ENCODE assay signal across 8 cellular contexts in the genomic region with DNA sequence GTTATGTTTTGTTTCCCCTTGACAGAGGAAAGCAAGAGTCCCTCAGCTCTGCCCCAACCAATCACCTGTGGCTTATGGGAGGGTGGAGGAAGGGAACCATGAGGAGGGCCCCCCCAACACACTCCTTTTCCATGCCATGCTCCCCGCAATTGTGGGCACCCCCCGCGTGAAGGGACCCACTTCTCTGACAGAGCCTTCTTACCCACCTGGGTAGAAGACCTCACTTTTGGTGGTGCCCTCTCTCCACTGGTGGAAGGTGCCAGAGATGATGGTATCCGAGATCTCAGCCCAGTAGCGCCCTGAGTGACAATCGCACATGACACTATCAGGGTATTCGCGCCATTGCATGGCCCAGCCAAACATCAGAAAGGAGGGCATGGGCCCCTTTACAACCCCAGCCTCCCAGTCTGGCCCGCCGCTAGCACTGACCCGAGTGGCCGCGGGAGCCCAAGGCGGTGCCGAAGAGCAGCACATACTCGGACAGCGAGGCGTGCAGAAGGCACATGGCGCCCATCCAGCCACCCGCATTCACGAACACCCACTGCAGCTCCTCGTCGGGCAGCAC. TPM values are rescaled to one million over a fixed set of nuclear protein-coding genes. Genes with fewer than 3 reads are reported as not detected.
DNase-seq lines count a peak whose midpoint lies in the region; ATAC-seq, FAIRE-seq and TF ChIP-seq lines count a peak whose summit lies in the region.

No MANE protein-coding gene starts in this region.

- no peak for FAIRE-seq in kidney (lab: Jason Lieb, UNC)

- no peak for TF ChIP-seq CTCF in GM12865 (IDR thresholded peaks at IDR 0.05; ENCODE audit: insufficient read depth, low read depth, low read length, missing control alignments)
- TF ChIP-seq CTCF in kidney (IDR thresholded peaks at IDR 0.05; ENCODE audit: borderline replicate concordance, extremely low read depth, insufficient read depth), result no peak

- DNase-seq in GM12865 (ENCODE audit: low read depth), result peak; percentile 32
- peak; percentile 6 for DNase-seq in HT-29 (ENCODE audit: low spot score)
- DNase-seq in adipocyte (ENCODE audit: low read depth), result no peak
- DNase-seq in kidney, result no peak
- DNase-seq in DMS79 treated with DMSO at 0.1 percent for 48 hours (lab: John Stamatoyannopoulos, UW), result no peak
- DNase-seq in NCI-H1930 (lab: John Stamatoyannopoulos, UW), result no peak

- H3K27me3 ChIP-seq in adipocyte (replicated peaks; ENCODE audit: control insufficient read depth, insufficient read depth, low read length), result no peaks in the 10 kb centered on the region
- H3K27me3 ChIP-seq in subcutaneous abdominal adipose tissue (ENCODE audit: control insufficient read depth in 5 of 5, insufficient read depth in 4 of 5, low read length in 5 of 5), result no peaks in the 10 kb centered on the region

- H3K4me1 ChIP-seq in adipocyte (ENCODE audit: control insufficient read depth, insufficient read depth, low read length) (peaks cover 37% of the 10 kb centered on the region), kidney (ENCODE audit: control insufficient read depth in 1 of 2, insufficient read depth in 1 of 2, low read depth in 1 of 2, low read length in 2 of 2) (peaks cover 2 to 21% of the 10 kb centered on the region in 2 donors), subcutaneous abdominal adipose tissue (ENCODE audit: control insufficient read depth in 5 of 5, insufficient read depth in 5 of 5, low read length in 5 of 5) (peaks cover 2 to 26% (median 25%) of the 10 kb centered on the region in 5 donors)

- H3K36me3 ChIP-seq in adipocyte (ENCODE audit: control insufficient read depth, insufficient read depth, low read length, severe bottlenecking) (peaks cover 10% of the 10 kb centered on the region), kidney (ENCODE audit: control insufficient read depth in 1 of 2, insufficient read depth in 2 of 2, low read length in 2 of 2) (peaks cover 2 to 7% of the 10 kb centered on the region in 2 donors), subcutaneous abdominal adipose tissue (ENCODE audit: control insufficient read depth in 5 of 5, insufficient read depth in 5 of 5, low read length in 5 of 5) (peaks cover 0 to 10% (median 8%) of the 10 kb centered on the region in 5 donors)

- peak overlapping the region; percentile 93 for H3K4me3 ChIP-seq in GM12865 (ENCODE audit: low read depth, low read length)
- H3K4me3 ChIP-seq in adipocyte (ENCODE audit: low read length), result peak overlapping the region; percentile 90
- peak overlapping the region; percentile 73 to 88 for H3K4me3 ChIP-seq in kidney (ENCODE audit: low read length in 2 of 2)
- peak overlapping the region; percentile 68 to 92 (median 79) for H3K4me3 ChIP-seq in subcutaneous abdominal adipose tissue (ENCODE audit: low read depth in 1 of 5, low read length in 5 of 5)

- intact Hi-C loops in kidney (cut with DNase I), result no loop called here

- H3K9me3 ChIP-seq in adipocyte (ENCODE audit: control insufficient read depth, low read length) (no peaks in the 10 kb centered on the region), kidney (ENCODE audit: control insufficient read depth in 1 of 2, low read length in 2 of 2) (no peaks in the 10 kb centered on the region), subcutaneous abdominal adipose tissue (ENCODE audit: control insufficient read depth in 5 of 5, low read length in 5 of 5) (no peaks in the 10 kb centered on the region)

- H3K9ac ChIP-seq in adipocyte (ENCODE audit: low read length), result peak overlapping the region; percentile 90
- H3K9ac ChIP-seq in kidney (ENCODE audit: low read length in 2 of 2), result peak overlapping the region; percentile 55 to 89
- peak overlapping the region in 4 of 5 donors; percentile 75 to 88 (median 86) for H3K9ac ChIP-seq in subcutaneous abdominal adipose tissue (ENCODE audit: low read length in 5 of 5)

- no peak for ATAC-seq in HG02571 (IDR thresholded peaks at IDR 0.05; ENCODE audit: unreplicated experiment)

- H3K27ac ChIP-seq in kidney (ENCODE audit: low read depth in 2 of 2, low read length in 2 of 2), result peak overlapping the region in 1 of 2 donors; percentile 60
- H3K27ac ChIP-seq in subcutaneous abdominal adipose tissue (ENCODE audit: low read depth, low read length), result peak overlapping the region; percentile 16

RNA-seq across cellular contexts. Expression of gene SIGMAR1, which starts 0.7 kb away (rescaled TPM):
- 239 and 269 TPM in 2 replicates for total RNA-seq in HT-29 (2014; rRNA removed; shearing (Covaris generic))
- total RNA-seq in kidney, result 40.6 TPM
- polyA plus RNA-seq in kidney (ENCODE audit: insufficient read depth, low read depth, low replicate concordance), result 43.3 TPM

RNA-seq across cellular contexts. Expression of gene ARID3C, which starts 8.0 kb away (rescaled TPM):
- not detected in 2 replicates for total RNA-seq in HT-29 (2014; rRNA removed; shearing (Covaris generic))
- not detected for total RNA-seq in kidney
- not detected for polyA plus RNA-seq in kidney (ENCODE audit: insufficient read depth, low read depth, low replicate concordance)

RNA-seq across cellular contexts. Expression of gene GALT, which starts 9.6 kb away (rescaled TPM):
- 25.5 and 32.8 TPM in 2 replicates for total RNA-seq in HT-29 (2014; rRNA removed; shearing (Covaris generic))
- total RNA-seq in kidney, result 49.2 TPM
- 83.7 TPM for polyA plus RNA-seq in kidney (ENCODE audit: insufficient read depth, low read depth, low replicate concordance)

RNA-seq across cellular contexts. Expression of gene IL11RA, which starts 15.1 kb away (rescaled TPM):
- total RNA-seq in HT-29 (2014; rRNA removed; shearing (Covaris generic)), result 1.7 and 4.7 TPM in 2 replicates
- total RNA-seq in kidney, result 15.2 TPM
- polyA plus RNA-seq in kidney (ENCODE audit: insufficient read depth, low read depth, low replicate concordance), result 17.7 TPM

RNA-seq across cellular contexts. Expression of gene DCTN3, which starts 16.6 kb away (rescaled TPM):
- 72.7 and 98.1 TPM in 2 replicates for total RNA-seq in HT-29 (2014; rRNA removed; shearing (Covaris generic))
- 92.0 TPM for total RNA-seq in kidney
- polyA plus RNA-seq in kidney (ENCODE audit: insufficient read depth, low read depth, low replicate concordance), result 175 TPM

Comparison
In these comparisons a context has a peak if more than half of its experiments do, and no peak if none do; other contexts are left out.
1. DNase-seq: peak in GM12865 (single experiment) and HT-29 (single experiment); none in adipocyte (single experiment), kidney (single experiment), DMS79 treated with DMSO at 0.1 percent for 48 hours (single experiment) and NCI-H1930 (0 of 2).
2. Peak in every context shown above with its lines, with median percentiles within 50 percentile points of each other: H3K4me3 ChIP-seq and H3K9ac ChIP-seq.